ENCODE assay signal across 16 cellular contexts in the genomic region with DNA sequence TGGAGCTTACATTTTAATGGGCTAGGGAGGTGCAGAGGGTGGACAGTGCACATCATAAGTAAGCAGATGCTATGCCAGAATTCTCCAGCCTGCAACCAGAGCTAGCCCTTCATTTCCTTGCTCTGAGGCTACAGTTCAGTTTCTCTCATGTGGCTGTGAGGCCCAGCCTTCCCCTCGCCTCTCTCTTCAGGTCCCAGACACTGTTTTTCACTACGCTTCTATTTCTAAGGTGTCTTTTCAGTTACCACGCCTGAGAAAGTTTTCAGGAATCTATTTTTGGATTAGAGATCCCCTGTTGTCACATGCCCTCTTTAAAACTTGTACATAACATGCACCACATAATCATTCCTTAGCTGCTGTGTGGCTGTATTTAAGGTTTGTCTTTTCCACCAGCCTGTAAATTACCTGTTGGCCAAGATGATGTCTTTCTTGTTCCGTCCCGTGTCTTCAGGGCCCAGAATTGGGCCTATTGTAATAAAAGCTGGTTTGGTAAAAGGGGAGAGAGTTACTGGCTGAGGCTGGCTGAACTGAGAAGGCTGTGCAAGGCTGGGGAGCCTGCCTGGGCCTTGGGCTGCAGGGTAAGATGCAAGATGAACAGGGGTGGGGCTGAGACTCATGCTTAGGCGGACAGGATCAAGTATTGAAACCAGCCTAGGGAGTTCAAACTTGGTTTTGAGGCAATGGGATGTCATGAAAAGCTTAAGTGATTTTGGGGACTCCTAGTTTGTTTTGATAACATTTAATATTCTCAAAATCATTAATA.
DNase-seq lines count a peak whose midpoint lies in the region; ATAC-seq and TF ChIP-seq lines count a peak whose summit lies in the region.
"Had no signal": no experiment of that assay in that cellular context is flagged by ENCODE, and none has a peak within 500 bp of the region (broad histone marks: within the 10 kb centered on the region; RNA-seq: fewer than 3 reads in every experiment).

No MANE protein-coding gene starts in this region.

- ATAC-seq in GM19455 (IDR thresholded peaks at IDR 0.05; ENCODE audit: unreplicated experiment) (no peak), GM19467 (IDR thresholded peaks at IDR 0.05; ENCODE audit: unreplicated experiment) (no peak)

- no peaks in the 10 kb centered on the region for H4K20me1 ChIP-seq in Karpas-422 (ENCODE audit: insufficient read depth, low read depth, low read length)

- H3K27ac ChIP-seq in Karpas-422 (ENCODE audit: low read length) = no peak overlapping the region
- H3K27ac ChIP-seq in esophagus squamous epithelium = peak overlapping the region; percentile 45 to 81 (median 74)
- peak overlapping the region; percentile 57 to 77 (median 71) for H3K27ac ChIP-seq in stomach
- H3K27ac ChIP-seq: adrenal gland, testis had no signal

- H3K79me2 ChIP-seq in Karpas-422 (ENCODE audit: low read length) = no peaks in the 10 kb centered on the region

- no peak overlapping the region for H3K4me3 ChIP-seq in Karpas-422 (ENCODE audit: low read length)
- no peak overlapping the region for H3K4me3 ChIP-seq in esophagus squamous epithelium
- no peak overlapping the region for H3K4me3 ChIP-seq in stomach
- H3K4me3 ChIP-seq: adrenal gland, testis had no signal

- H3K9me3 ChIP-seq in Karpas-422 (ENCODE audit: low read length) = no peaks in the 10 kb centered on the region
- H3K9me3 ChIP-seq in esophagus squamous epithelium = no peaks in the 10 kb centered on the region
- no peaks in the 10 kb centered on the region for H3K9me3 ChIP-seq in stomach
- H3K9me3 ChIP-seq: adrenal gland, testis had no signal

- H3K36me3 ChIP-seq in Karpas-422 (ENCODE audit: insufficient read depth, low read length) = no peaks in the 10 kb centered on the region
- H3K36me3 ChIP-seq in esophagus squamous epithelium = no peaks in the 10 kb centered on the region
- no peaks in the 10 kb centered on the region for H3K36me3 ChIP-seq in stomach
- H3K36me3 ChIP-seq: adrenal gland had no signal

- DNase-seq in NCI-H748 (lab: John Stamatoyannopoulos, UW; ENCODE audit: unreplicated experiment) = peak; percentile 75
- no peak for DNase-seq in NCI-H748 treated with DMSO at 0.1 percent for 48 hours (lab: John Stamatoyannopoulos, UW)
- no peak for DNase-seq in Karpas-422
- DNase-seq in esophagus squamous epithelium (lab: John Stamatoyannopoulos, UW) = no peak
- DNase-seq in stomach = no peak
- no peak for DNase-seq in epidermal melanocyte (ENCODE audit: insufficient read length, low spot score)
- DNase-seq: activated CD4-positive, alpha-beta T cell treated with anti-CD3 and anti-CD28 coated beads for 48 hours; DND-41; KG1; NCI-H1092 treated with DMSO at 0.1 percent for 48 hours; NCI-H2107; stimulated activated CD4-positive, alpha-beta T cell treated with anti-CD3 and anti-CD28 coated beads, Interleukin-4, amount 100 ng/mL, for 4 hours; testis had no signal

- TF ChIP-seq EP300 in stomach (IDR thresholded peaks at IDR 0.05) = no peak

- no peak for TF ChIP-seq CTCF in esophagus squamous epithelium (IDR thresholded peaks at IDR 0.05)
- no peak for TF ChIP-seq CTCF in stomach (IDR thresholded peaks at IDR 0.05)

- H3K4me1 ChIP-seq in Karpas-422 (ENCODE audit: low read length) = peaks cover 29% of the 10 kb centered on the region
- peaks cover 0 to 47% (median 21%) of the 10 kb centered on the region in 3 donors for H3K4me1 ChIP-seq in esophagus squamous epithelium
- peaks cover 0 to 53% (median 25%) of the 10 kb centered on the region in 4 donors for H3K4me1 ChIP-seq in stomach
- H3K4me1 ChIP-seq: testis had no signal

- H2AFZ ChIP-seq in Karpas-422 (ENCODE audit: low read length) = 0 out of 2 replicates have a peak overlapping the region, but pooled peaks have one; percentile 23

- H3K27me3 ChIP-seq in Karpas-422 (ENCODE audit: low read length) (no peaks in the 10 kb centered on the region), esophagus squamous epithelium (no peaks in the 10 kb centered on the region), stomach (no peaks in the 10 kb centered on the region)
- H3K27me3 ChIP-seq: adrenal gland, testis had no signal

- WGBS in esophagus squamous epithelium, 2 donors = 65 to 71% methylated on average over 4 to 6 of the region's 6 CpGs
- 88 to 92% (median 91%) methylated on average over 6 of the region's 6 CpGs for WGBS in stomach, 5 donors

- H3K4me2 ChIP-seq in Karpas-422 (ENCODE audit: low read depth, low read length, poor library complexity, severe bottlenecking) = no peak overlapping the region

- no peak overlapping the region for H3K9ac ChIP-seq in Karpas-422 (ENCODE audit: low read length)

- TF ChIP-seq POLR2A in esophagus squamous epithelium (IDR thresholded peaks at IDR 0.05) (no peak), stomach (IDR thresholded peaks at IDR 0.05) (no peak)

- no peaks in the 10 kb centered on the region for H3K9me2 ChIP-seq in Karpas-422 (replicated peaks; ENCODE audit: insufficient read depth, low read length)

- intact Hi-C loops in esophagus squamous epithelium (cut with DNase I) = loop anchor here (10.0 kb wide), 2 partner anchors 284 to 316 kb away; no protein-coding TSS in a partner anchor
- intact Hi-C loops in stomach (cut with DNase I; ENCODE audit: low total_unique reads) = loop anchor here (10.0 kb wide), 2 partner anchors 316 to 576 kb away; no protein-coding TSS in a partner anchor
